In the genomic region with DNA sequence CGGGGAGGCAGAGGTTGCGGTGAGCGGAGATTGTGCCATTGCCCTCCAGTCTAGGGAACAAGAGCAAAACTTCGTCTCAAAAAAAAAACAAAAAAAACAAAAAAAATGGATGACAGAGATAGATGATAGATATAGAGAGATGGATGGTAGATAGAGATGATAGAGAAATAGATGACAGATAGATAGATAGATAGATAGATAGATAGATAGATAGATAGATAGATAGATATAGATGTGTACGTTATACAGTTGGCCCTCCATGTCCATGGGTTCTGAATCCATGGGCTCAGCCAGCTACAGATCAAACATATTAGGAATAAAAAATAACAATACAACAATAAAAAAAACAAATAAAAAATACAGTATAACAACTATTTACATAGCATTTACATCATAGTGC, we compare ENCODE assay signal across 29 cellular contexts.
"Had no signal": no experiment of that assay in that cellular context is flagged by ENCODE, and none has a peak within 500 bp of the region (broad histone marks: within the 10 kb centered on the region; RNA-seq: fewer than 3 reads in every experiment).

No MANE protein-coding gene starts in this region.

- H3K27ac ChIP-seq: stomach, suprapubic skin, testis, thoracic aorta, thyroid gland, tibial artery, tibial nerve, transverse colon, upper lobe of left lung, upper lobe of right lung, uterus, vagina had no signal

- H3K36me3 Mint-ChIP-seq: stimulated activated effector memory CD8-positive, alpha-beta T cell treated with anti-CD3 and anti-CD28 coated beads, Interleukin-12 subunit alpha, Interleukin-12 subunit beta, amount 100 ng/mL, for 72 hours; stimulated activated naive B cell treated with anti-CD40 and anti-IgM and Interleukin-4, amounts not matched to agents 10 μg/mL and 1 μg/mL and 100 μg/mL, for 72 hours; type B pancreatic cell had no signal

- H3K36me3 ChIP-seq: stomach, suprapubic skin, thoracic aorta, thyroid gland, tibial artery, tibial nerve, transverse colon, upper lobe of left lung, upper lobe of right lung, uterus, vagina had no signal

- H3K4me3 ChIP-seq: stomach, suprapubic skin, testis, thoracic aorta, thyroid gland, tibial artery, tibial nerve, transverse colon, upper lobe of left lung, upper lobe of right lung, uterus, vagina had no signal

- H3K27ac Mint-ChIP-seq: stimulated activated effector memory CD8-positive, alpha-beta T cell treated with anti-CD3 and anti-CD28 coated beads, Interleukin-12 subunit alpha, Interleukin-12 subunit beta, amount 100 ng/mL, for 72 hours; stimulated activated memory B cell treated with anti-CD40 and anti-IgM and Interleukin-4, amounts not matched to agents 10 μg/mL and 1 μg/mL and 100 μg/mL, for 72 hours; stimulated activated naive B cell treated with anti-CD40 and anti-IgM and Interleukin-4, amounts not matched to agents 10 μg/mL and 1 μg/mL and 100 μg/mL, for 72 hours; stimulated activated naive CD8-positive, alpha-beta T cell treated with anti-CD3 and anti-CD28 coated beads, Interleukin-15, amount 100 ng/mL, for 72 hours; stimulated activated naive CD8-positive, alpha-beta T cell treated with anti-CD3 and anti-CD28 coated beads, Interleukin-15, Interleukin-2, amounts not matched to agents 100 ng/mL and 50 ng/mL, for 24 hours; type B pancreatic cell had no signal

- H3K27me3 ChIP-seq: stomach, suprapubic skin, testis, thyroid gland, tibial artery, tibial nerve, transverse colon, upper lobe of left lung, upper lobe of right lung, uterus, vagina had no signal

- H3K4me1 ChIP-seq: stomach, suprapubic skin, testis, thyroid gland, tibial artery, tibial nerve, upper lobe of left lung, upper lobe of right lung, uterus, vagina had no signal

- H3K27me3 Mint-ChIP-seq: stimulated activated memory B cell treated with anti-CD40 and anti-IgM and Interleukin-4, amounts not matched to agents 10 μg/mL and 1 μg/mL and 100 μg/mL, for 72 hours; stimulated activated naive CD8-positive, alpha-beta T cell treated with anti-CD3 and anti-CD28 coated beads, Interleukin-15, amount 100 ng/mL, for 72 hours; stimulated activated naive CD8-positive, alpha-beta T cell treated with anti-CD3 and anti-CD28 coated beads, Interleukin-15, Interleukin-2, amounts not matched to agents 100 ng/mL and 50 ng/mL, for 24 hours; type B pancreatic cell had no signal

- DNase-seq: stimulated activated CD4-positive, alpha-beta T cell treated with anti-CD3 and anti-CD28 coated beads, Interleukin-2, amount 100 ng/mL, for 48 hours; stimulated activated CD4-positive, alpha-beta T cell treated with anti-CD3 and anti-CD28 coated beads, Interleukin-4, amount 100 ng/mL, for 1 hour; stimulated activated CD4-positive, alpha-beta T cell treated with anti-CD3 and anti-CD28 coated beads, Interleukin-4, amount 100 ng/mL, for 24 hours; stimulated activated CD4-positive, alpha-beta T cell treated with anti-CD3 and anti-CD28 coated beads, Interleukin-4, amount 100 ng/mL, for 4 hours; stimulated activated CD8-positive, alpha-beta memory T cell treated with anti-CD3 and anti-CD28 coated beads, Interleukin-4, amount 100 ng/mL, for 48 hours; stimulated activated naive B cell treated with anti-CD40 and anti-IgM and Interleukin-4, amounts not matched to agents 10 μg/mL and 1 μg/mL and 100 μg/mL, for 72 hours; stimulated activated naive CD4-positive, alpha-beta T cell; stimulated activated naive CD4-positive, alpha-beta T cell treated with Interleukin-2 at 50 U/mL for 16 hours; stimulated activated naive CD8-positive, alpha-beta T cell treated with anti-CD3 and anti-CD28 coated beads, Interleukin-15, amount 100 ng/mL, for 72 hours; stimulated activated naive CD8-positive, alpha-beta T cell treated with anti-CD3 and anti-CD28 coated beads, Interleukin-15, Interleukin-2, amounts not matched to agents 100 U/mL and 50 U/mL, for 24 hours; stomach; substantia nigra; testis; thyroid gland; tibial artery; transverse colon; trophoblast cell; upper lobe of left lung; upper lobe of right lung; uterus had no signal

- FAIRE-seq: urothelium cell line had no signal

- H3K4me3 Mint-ChIP-seq: stimulated activated effector memory CD8-positive, alpha-beta T cell treated with anti-CD3 and anti-CD28 coated beads, Interleukin-12 subunit alpha, Interleukin-12 subunit beta, amount 100 ng/mL, for 72 hours; stimulated activated memory B cell treated with anti-CD40 and anti-IgM and Interleukin-4, amounts not matched to agents 10 μg/mL and 1 μg/mL and 100 μg/mL, for 72 hours; stimulated activated naive B cell treated with anti-CD40 and anti-IgM and Interleukin-4, amounts not matched to agents 10 μg/mL and 1 μg/mL and 100 μg/mL, for 72 hours; stimulated activated naive CD8-positive, alpha-beta T cell treated with anti-CD3 and anti-CD28 coated beads, Interleukin-15, amount 100 ng/mL, for 72 hours; stimulated activated naive CD8-positive, alpha-beta T cell treated with anti-CD3 and anti-CD28 coated beads, Interleukin-15, Interleukin-2, amounts not matched to agents 100 ng/mL and 50 ng/mL, for 24 hours; type B pancreatic cell had no signal

- ATAC-seq: stimulated activated effector memory CD8-positive, alpha-beta T cell treated with anti-CD3 and anti-CD28 coated beads, Interleukin-12 subunit alpha, Interleukin-12 subunit beta, amount 100 ng/mL, for 72 hours; stimulated activated memory B cell treated with anti-CD40 and anti-IgM and Interleukin-4, amounts not matched to agents 10 μg/mL and 1 μg/mL and 100 μg/mL, for 72 hours; stimulated activated naive B cell treated with anti-CD40 and anti-IgM and Interleukin-4, amounts not matched to agents 10 μg/mL and 1 μg/mL and 100 μg/mL, for 72 hours; stimulated activated naive CD8-positive, alpha-beta T cell treated with anti-CD3 and anti-CD28 coated beads, Interleukin-15, amount 100 ng/mL, for 72 hours; stimulated activated naive CD8-positive, alpha-beta T cell treated with anti-CD3 and anti-CD28 coated beads, Interleukin-15, Interleukin-2, amounts not matched to agents 100 U/mL and 50 U/mL, for 24 hours; upper lobe of right lung had no signal

- H3K9me3 ChIP-seq: stomach, suprapubic skin, testis, thoracic aorta, thyroid gland, tibial artery, tibial nerve, transverse colon, upper lobe of left lung, upper lobe of right lung, uterus, vagina had no signal

- H3K4me1 Mint-ChIP-seq: stimulated activated effector memory CD8-positive, alpha-beta T cell treated with anti-CD3 and anti-CD28 coated beads, Interleukin-12 subunit alpha, Interleukin-12 subunit beta, amount 100 ng/mL, for 72 hours; stimulated activated memory B cell treated with anti-CD40 and anti-IgM and Interleukin-4, amounts not matched to agents 10 μg/mL and 1 μg/mL and 100 μg/mL, for 72 hours; stimulated activated naive B cell treated with anti-CD40 and anti-IgM and Interleukin-4, amounts not matched to agents 10 μg/mL and 1 μg/mL and 100 μg/mL, for 72 hours; stimulated activated naive CD8-positive, alpha-beta T cell treated with anti-CD3 and anti-CD28 coated beads, Interleukin-15, amount 100 ng/mL, for 72 hours had no signal

- H3K9me3 Mint-ChIP-seq: stimulated activated effector memory CD8-positive, alpha-beta T cell treated with anti-CD3 and anti-CD28 coated beads, Interleukin-12 subunit alpha, Interleukin-12 subunit beta, amount 100 ng/mL, for 72 hours; stimulated activated naive CD8-positive, alpha-beta T cell treated with anti-CD3 and anti-CD28 coated beads, Interleukin-15, amount 100 ng/mL, for 72 hours; stimulated activated naive CD8-positive, alpha-beta T cell treated with anti-CD3 and anti-CD28 coated beads, Interleukin-15, Interleukin-2, amounts not matched to agents 100 ng/mL and 50 ng/mL, for 24 hours; type B pancreatic cell had no signal
